8 cellular contexts compared by ENCODE assay signal in genomic region chr3:160756907-160757623, GRCh38. TPM values are rescaled to one million over a fixed set of nuclear protein-coding genes. Genes with fewer than 3 reads are reported as not detected.
A peak's percentile ranks its signal among the peaks of the same experiment; 100 is the strongest.
DNase-seq lines count a peak whose midpoint lies in the region; ATAC-seq, FAIRE-seq and TF ChIP-seq lines count a peak whose summit lies in the region.

No MANE protein-coding gene starts in this region.

- H3K4me1 Mint-ChIP-seq in activated CD4-positive, alpha-beta T cell treated with anti-CD3 and anti-CD28 coated beads, Interleukin-2, amount 10 ng/mL, durations not matched to agents 24 days and 14 days = peaks cover 26% of the 10 kb centered on the region
- H3K4me1 Mint-ChIP-seq in activated T-cell treated with anti-CD3 and anti-CD28 coated beads, Interleukin-2, amount 50 U/mL, for 72 hours (ENCODE audit: low read depth) = peaks cover 28% of the 10 kb centered on the region

- H3K27me3 ChIP-seq in iPS-15b (ENCODE audit: control insufficient read depth, insufficient read depth, low read length) = peaks cover 34% of the 10 kb centered on the region
- peaks cover 53% of the 10 kb centered on the region for H3K27me3 ChIP-seq in smooth muscle cell (ENCODE audit: low read depth)

- no peak overlapping the region for H2AFZ ChIP-seq in smooth muscle cell (ENCODE audit: low read depth)

- peak overlapping the region; percentile 87 for H3K4me3 ChIP-seq in iPS-15b (ENCODE audit: low read depth, low read length)
- peak overlapping the region; percentile 61 for H3K4me3 ChIP-seq in smooth muscle cell

- H3F3A ChIP-seq in smooth muscle cell (ENCODE audit: low read depth) = no peaks in the 10 kb centered on the region

- H3K9me3 ChIP-seq in iPS-15b (ENCODE audit: control insufficient read depth, insufficient read depth, low read length) = no peaks in the 10 kb centered on the region
- H3K9me3 ChIP-seq in smooth muscle cell (replicated peaks; ENCODE audit: low read depth) = no peaks in the 10 kb centered on the region

- H3K79me2 ChIP-seq in smooth muscle cell (ENCODE audit: low read depth) = no peaks in the 10 kb centered on the region

- DNase-seq in activated CD4-positive, alpha-beta T cell treated with anti-CD3 and anti-CD28 coated beads, Interleukin-2, amount 10 ng/mL, durations not matched to agents 24 days and 14 days = peak; percentile 60
- no peak for DNase-seq in activated CD4-positive, alpha-beta T cell treated with anti-CD3 and anti-CD28 coated beads, Interleukin-2, amount 50 U/mL, for 1 hour
- peak in 1 of 2 donors; percentile 1 for DNase-seq in activated T-cell treated with anti-CD3 and anti-CD28 coated beads, Interleukin-2, amount 50 U/mL, for 72 hours
- DNase-seq in smooth muscle cell (lab: John Stamatoyannopoulos, UW; ENCODE audit: unreplicated experiment) (no peak), urothelium cell line (ENCODE audit: low spot score) (no peak), GM20000 (ENCODE audit: low spot score) (no peak)

- peak overlapping the region; percentile 57 for H3K27ac Mint-ChIP-seq in activated CD4-positive, alpha-beta T cell treated with anti-CD3 and anti-CD28 coated beads, Interleukin-2, amount 10 ng/mL, durations not matched to agents 24 days and 14 days
- H3K27ac Mint-ChIP-seq in activated T-cell treated with anti-CD3 and anti-CD28 coated beads, Interleukin-2, amount 50 U/mL, for 72 hours = no peak overlapping the region

- no peaks in the 10 kb centered on the region for H3K9me3 Mint-ChIP-seq in activated CD4-positive, alpha-beta T cell treated with anti-CD3 and anti-CD28 coated beads, Interleukin-2, amount 10 ng/mL, durations not matched to agents 24 days and 14 days
- peaks cover 0 to 1% of the 10 kb centered on the region in 2 donors for H3K9me3 Mint-ChIP-seq in activated T-cell treated with anti-CD3 and anti-CD28 coated beads, Interleukin-2, amount 50 U/mL, for 72 hours

- WGBS in smooth muscle cell (ENCODE audit: low lambda C conversion rate) = 12% methylated on average over 19 of the region's 19 CpGs

- TF ChIP-seq CTCF in smooth muscle cell (IDR thresholded peaks at IDR 0.05; ENCODE audit: borderline replicate concordance, insufficient read depth, poor library complexity, severe bottlenecking) (no peak), GM20000 (IDR thresholded peaks at IDR 0.05; ENCODE audit: extremely low read depth, missing control alignments) (no peak)

- H3K27me3 Mint-ChIP-seq in activated CD4-positive, alpha-beta T cell treated with anti-CD3 and anti-CD28 coated beads, Interleukin-2, amount 10 ng/mL, durations not matched to agents 24 days and 14 days = peaks cover 36% of the 10 kb centered on the region
- peaks cover 22% of the 10 kb centered on the region for H3K27me3 Mint-ChIP-seq in activated T-cell treated with anti-CD3 and anti-CD28 coated beads, Interleukin-2, amount 50 U/mL, for 72 hours (ENCODE audit: low read depth)

- no peak overlapping the region for H3K27ac ChIP-seq in smooth muscle cell (ENCODE audit: low read depth)

- H3K4me1 ChIP-seq in iPS-15b (ENCODE audit: control insufficient read depth, insufficient read depth, low read length) (peaks cover 2% of the 10 kb centered on the region), smooth muscle cell (ENCODE audit: low read depth) (peaks cover 10% of the 10 kb centered on the region)

- FAIRE-seq in urothelium cell line (lab: Jason Lieb, UNC) = no peak

- H3K9ac ChIP-seq in iPS-15b (ENCODE audit: low read depth, low read length) = no peak overlapping the region
- no peak overlapping the region for H3K9ac ChIP-seq in smooth muscle cell (ENCODE audit: low read depth)

- no peaks in the 10 kb centered on the region for H3K36me3 Mint-ChIP-seq in activated CD4-positive, alpha-beta T cell treated with anti-CD3 and anti-CD28 coated beads, Interleukin-2, amount 10 ng/mL, durations not matched to agents 24 days and 14 days (ENCODE audit: low read depth)
- H3K36me3 Mint-ChIP-seq in activated T-cell treated with anti-CD3 and anti-CD28 coated beads, Interleukin-2, amount 50 U/mL, for 72 hours (ENCODE audit: insufficient read depth in 2 of 2) = peaks cover 0 to 2% of the 10 kb centered on the region in 2 donors

- H3K36me3 ChIP-seq in iPS-15b (ENCODE audit: control insufficient read depth, insufficient read depth, low read length) = no peaks in the 10 kb centered on the region
- H3K36me3 ChIP-seq in smooth muscle cell (ENCODE audit: low read depth) = no peaks in the 10 kb centered on the region

- peak overlapping the region; percentile 90 for H3K4me2 ChIP-seq in smooth muscle cell

- no peak for ATAC-seq in activated T-cell treated with anti-CD3 and anti-CD28 coated beads, Interleukin-2, amount 50 U/mL, for 72 hours (replicated peaks in 1 of 2)
- ATAC-seq in HG03139 (IDR thresholded peaks at IDR 0.05; ENCODE audit: unreplicated experiment) = no peak

- no peaks in the 10 kb centered on the region for H4K20me1 ChIP-seq in smooth muscle cell (ENCODE audit: low read depth)

- H3K4me3 Mint-ChIP-seq in activated CD4-positive, alpha-beta T cell treated with anti-CD3 and anti-CD28 coated beads, Interleukin-2, amount 10 ng/mL, durations not matched to agents 24 days and 14 days = peak overlapping the region; percentile 94
- peak overlapping the region; percentile 94 to 97 for H3K4me3 Mint-ChIP-seq in activated T-cell treated with anti-CD3 and anti-CD28 coated beads, Interleukin-2, amount 50 U/mL, for 72 hours

- intact Hi-C loops in activated CD4-positive, alpha-beta T cell treated with anti-CD3 and anti-CD28 coated beads, Interleukin-2, amount 10 ng/mL, durations not matched to agents 24 days and 14 days (cut with micrococcal nuclease) = loop anchor here (2.0 kb wide), 1 partner anchor 356 kb away; no protein-coding TSS in a partner anchor

RNA-seq across cellular contexts. Expression of gene PPM1L, which starts 1.0 kb away (rescaled TPM):
- total RNA-seq in activated CD4-positive, alpha-beta T cell treated with anti-CD3 and anti-CD28 coated beads, Interleukin-2, amount 10 ng/mL, durations not matched to agents 24 days and 14 days = 2.7 and 2.9 TPM in 2 replicates
- total RNA-seq in activated T-cell treated with anti-CD3 and anti-CD28 coated beads, Interleukin-2, amount 50 U/mL, for 72 hours = 1 to 10 TPM; 6.4 to 7.8 TPM
- total RNA-seq in smooth muscle cell = 1.9 and 2.2 TPM in 2 replicates
- polyA plus RNA-seq in smooth muscle cell = 0.14 and 1.2 TPM in 2 replicates
